ENCODE assay signal across 23 cellular contexts in genomic region chr12:103241184-103241583, GRCh38.
DNase-seq lines count a peak whose midpoint lies in the region; ATAC-seq and TF ChIP-seq lines count a peak whose summit lies in the region.
"Had no signal": no experiment of that assay in that cellular context is flagged by ENCODE, and none has a peak within 500 bp of the region (broad histone marks: within the 10 kb centered on the region; RNA-seq: fewer than 3 reads in every experiment).

No MANE protein-coding gene starts in this region.

- TF ChIP-seq CTCF in VCaP (conservative IDR thresholded peaks at IDR 0.05): no peak

- ATAC-seq in HG03442 (IDR thresholded peaks at IDR 0.05; ENCODE audit: unreplicated experiment): no peak
- no peak for ATAC-seq in GM18858 (IDR thresholded peaks at IDR 0.05; ENCODE audit: unreplicated experiment)
- no peak for ATAC-seq in HG03039 (IDR thresholded peaks at IDR 0.05; ENCODE audit: unreplicated experiment)
- ATAC-seq: A549, left colon had no signal

- peak overlapping the region; percentile 42 for H3K27ac ChIP-seq in VCaP
- H3K27ac ChIP-seq: A549, BLaER1, GM23248, KMS-11, Peyer's patch, sigmoid colon, uterus, WERI-Rb-1 had no signal

- DNase-seq in DMS153 treated with DMSO at 0.1 percent for 48 hours (lab: John Stamatoyannopoulos, UW; ENCODE audit: unreplicated experiment) (peak; percentile 96), NCI-H1436 treated with DMSO at 0.1 percent for 48 hours (lab: John Stamatoyannopoulos, UW) (peak; percentile 99), NCI-H2196 (lab: John Stamatoyannopoulos, UW; ENCODE audit: unreplicated experiment) (peak; percentile 92), NCI-H2227 (lab: John Stamatoyannopoulos, UW; ENCODE audit: unreplicated experiment) (no peak)
- DNase-seq: activated CD4-positive, alpha-beta T cell treated with anti-CD3 and anti-CD28 coated beads, Interleukin-2, amount 50 U/mL, for 48 hours; activated effector memory CD4-positive, alpha-beta T cell treated with anti-CD3 and anti-CD28 coated beads, Interleukin-2, amount 50 U/mL, for 16 hours; endodermal cell; GF-D8; GM23248; left colon; Peyer's patch; posterior cingulate gyrus; sigmoid colon; T-helper 2 cell; uterus; WERI-Rb-1 had no signal
